In genomic region chr1:52904590-52905375, GRCh38 we compare ENCODE assay signal across 8 cellular contexts. TPM values are rescaled to one million over a fixed set of nuclear protein-coding genes. Genes with fewer than 3 reads are reported as not detected.
DNase-seq lines count a peak whose midpoint lies in the region; ATAC-seq, FAIRE-seq and TF ChIP-seq lines count a peak whose summit lies in the region.

No MANE protein-coding gene starts in this region.

- H3K18ac ChIP-seq in H1 (ENCODE audit: extremely low read depth, low read length), result peak overlapping the region; percentile 28; the same call in 1 of the 2 replicates

- H4K91ac ChIP-seq in H1 (replicated peaks; ENCODE audit: insufficient read length, low read length), result peak overlapping the region; percentile 38

- H3K27ac ChIP-seq in H1 (ENCODE audit: low read depth, low read length) (no peak overlapping the region), psoas muscle (peak overlapping the region; percentile 80)

- H3K4me1 Mint-ChIP-seq in Caco-2 (ENCODE audit: low read depth, unreplicated experiment), result peaks cover 8% of the 10 kb centered on the region

- 61% methylated on average over 17 of the region's 23 CpGs; no CpG with 5 or more reads in 1 of the 2 experiments for WGBS in H1 (ENCODE audit: extremely low coverage in 1 of 2, insufficient coverage in 1 of 2, insufficient read length in 1 of 2, insufficient replicate concordance in 2 of 2, low coverage in 1 of 2, low lambda C conversion rate in 2 of 2, missing lambda C conversion rate in 1 of 2), 2 experiments
- 72 to 75% (median 74%) methylated on average over 22 to 23 of the region's 23 CpGs for WGBS in psoas muscle, 3 donors

- peak overlapping the region; percentile 91; the same call in 1 of the 2 replicates for H2AFZ ChIP-seq in H1 (ENCODE audit: low read length)

- peak; percentile 67 to 70 for TF ChIP-seq RAD21 in H1 (IDR thresholded peaks at IDR 0.05 in 1 of 2, conservative IDR thresholded peaks at IDR 0.05 in 1 of 2; ENCODE audit: low read depth in 2 of 2, low read length in 2 of 2)

- H3K4me2 ChIP-seq in H1 (ENCODE audit: insufficient read depth in 1 of 2, low read depth in 2 of 2, low read length in 2 of 2), result no peak overlapping the region

- H3K14ac ChIP-seq in H1 (ENCODE audit: insufficient read length), result no peak overlapping the region

- peak overlapping the region; percentile 77 for H3K27ac Mint-ChIP-seq in Caco-2 (ENCODE audit: unreplicated experiment)

- 0 out of 2 replicates have a peak overlapping the region, but pooled peaks have one; percentile 66 for H2BK20ac ChIP-seq in H1 (ENCODE audit: low read length)

- no peaks in the 10 kb centered on the region for H3K79me1 ChIP-seq in H1 (ENCODE audit: low read depth, low read length)

- peak in 1 of 2 experiments; percentile 47 for DNase-seq in Caco-2
- DNase-seq in HCEC 1CT, result peak; percentile 17
- DNase-seq in SK-MEL-5 (ENCODE audit: low read depth, low spot score), result peak; percentile 14
- peak; percentile 38 to 81 for DNase-seq in H1 (ENCODE audit: low read depth in 1 of 2, low spot score in 2 of 2)
- DNase-seq in psoas muscle, result peak in 1 of 2 donors; percentile 32
- no peak for DNase-seq in amniotic stem cell (lab: John Stamatoyannopoulos, UW)

- in situ Hi-C loops in SK-MEL-5 (cut with HindIII; ENCODE audit: low pct_unique_long_range_greater_than_20kb, low sequenced_read_pairs), result no loop called here

- peak overlapping the region; percentile 23; the same call in 1 of the 2 replicates for H2BK12ac ChIP-seq in H1 (ENCODE audit: low read depth, low read length)

- H3K4me1 ChIP-seq in Caco-2 (peaks cover 20% of the 10 kb centered on the region), H1 (replicated peaks in 1 of 4; ENCODE audit: control insufficient read depth in 3 of 4, insufficient read depth in 4 of 4, low read length in 3 of 4) (peaks cover 0 to 10% (median 3%) of the 10 kb centered on the region in 4 experiments; a peak in 5 of 7 replicates), psoas muscle (peaks cover 21% of the 10 kb centered on the region)

- no peak for TF ChIP-seq POLR2A in H1 (IDR thresholded peaks at IDR 0.05; ENCODE audit: control extremely low read depth in 1 of 2, low read depth in 2 of 2, low read length in 2 of 2)

- POLR2A ChIA-PET in Caco-2 (lab: Charles Lee) (no interaction called here), H1 (lab: Charles Lee; ENCODE audit: partially characterized antibody) (interaction anchor here (0.6 to 2.0 kb wide), 4 partner anchors 10 to 181 kb away, joined by 3 to 5 read pairs (median 3); partner anchors contain the start of gene ZYG11A)

- no peaks in the 10 kb centered on the region for H3K36me3 ChIP-seq in Caco-2 (ENCODE audit: control insufficient read depth, insufficient read depth, low read length)
- no peaks in the 10 kb centered on the region; a peak in 1 of 8 replicates for H3K36me3 ChIP-seq in H1 (ENCODE audit: control insufficient read depth in 2 of 4, insufficient read depth in 4 of 4, low read length in 3 of 4)
- H3K36me3 ChIP-seq in psoas muscle (ENCODE audit: insufficient read depth in 1 of 2, low read depth in 1 of 2), result peaks cover 0 to 23% of the 10 kb centered on the region in 2 donors

- BruUV-seq in Caco-2 (replicated peaks; lab: Mats Ljungman, UMichigan), result no TSS peak

- H3K4ac ChIP-seq in H1 (replicated peaks; ENCODE audit: insufficient read length, low read depth, low read length), result no peak overlapping the region

- H3K9me3 ChIP-seq in Caco-2 (no peaks in the 10 kb centered on the region), H1 (ENCODE audit: insufficient read depth in 2 of 2, low read depth in 1 of 2, low read length in 1 of 2) (no peaks in the 10 kb centered on the region), psoas muscle (no peaks in the 10 kb centered on the region)

- FAIRE-seq in H1 (lab: Jason Lieb, UNC), result peak; percentile 84

- no peak overlapping the region for H2BK5ac ChIP-seq in H1 (ENCODE audit: low read depth, low read length)

- H3K23me2 ChIP-seq in H1 (ENCODE audit: low read depth, low read length), result no peaks in the 10 kb centered on the region

- CTCF ChIA-PET in Caco-2 (lab: Charles Lee), result interaction anchor here (1.3 to 1.6 kb wide), 2 partner anchors 14 to 17 kb away, joined by 3 to 15 read pairs; partner anchors contain the start of gene ECHDC2
- CTCF ChIA-PET in H1 (lab: Charles Lee; ENCODE audit: partially characterized antibody), result interaction anchor here (0.6 to 3.6 kb wide), 27 partner anchors 10 to 411 kb away, joined by 3 to 39 read pairs (median 4); partner anchors contain the start of gene ECHDC2

- intact Hi-C loops in Caco-2 (cut with micrococcal nuclease; ENCODE audit: unreplicated experiment), result loop anchor here (5.0 kb wide), 1 partner anchor 273 kb away; no protein-coding TSS in a partner anchor
- intact Hi-C loops in psoas muscle (cut with DNase I), result no loop called here

- H3K56ac ChIP-seq in H1 (replicated peaks; ENCODE audit: insufficient read length, low read depth, low read length), result no peak overlapping the region

- H3K4me3 Mint-ChIP-seq in Caco-2 (ENCODE audit: unreplicated experiment), result no peak overlapping the region

- H3K79me2 ChIP-seq in H1 (ENCODE audit: control insufficient read depth in 1 of 2, insufficient read depth in 2 of 2, low read length in 2 of 2), result no peaks in the 10 kb centered on the region

- H3K4me3 ChIP-seq in Caco-2 (ENCODE audit: low read depth, low read length) (no peak overlapping the region), H1 (ENCODE audit: extremely low read depth in 1 of 4, insufficient read depth in 2 of 4, low read depth in 3 of 4, low read length in 4 of 4) (no peak overlapping the region), psoas muscle (no peak overlapping the region)

- peak overlapping the region; percentile 29 for H4K5ac ChIP-seq in H1 (ENCODE audit: insufficient read length, low read depth, low read length)

- H3K36me3 Mint-ChIP-seq in Caco-2 (ENCODE audit: insufficient read depth, unreplicated experiment), result no peaks in the 10 kb centered on the region

- H4K20me1 ChIP-seq in H1 (replicated peaks in 1 of 2; ENCODE audit: control insufficient read depth in 1 of 2, insufficient read depth in 2 of 2, low read length in 2 of 2), result no peaks in the 10 kb centered on the region

- H2BK120ac ChIP-seq in H1 (replicated peaks; ENCODE audit: low read depth, low read length), result no peak overlapping the region

- no peak for TF ChIP-seq EP300 in H1 (IDR thresholded peaks at IDR 0.05; ENCODE audit: borderline replicate concordance in 1 of 2, low read depth in 2 of 2, low read length in 2 of 2)

- H4K8ac ChIP-seq in H1 (ENCODE audit: extremely low read depth, insufficient read depth, low read length), result 0 out of 2 replicates have a peak overlapping the region, but pooled peaks have one; percentile 37

- no peaks in the 10 kb centered on the region for H3K9me3 Mint-ChIP-seq in Caco-2 (ENCODE audit: unreplicated experiment)

- 0 out of 2 replicates have a peak overlapping the region, but pooled peaks have one; percentile 29 for H2AK5ac ChIP-seq in H1 (ENCODE audit: low read depth, low read length)

- H2BK15ac ChIP-seq in H1 (ENCODE audit: low read length), result peak overlapping the region; percentile 4

- H3K27me3 Mint-ChIP-seq in Caco-2 (ENCODE audit: insufficient read depth, unreplicated experiment), result no peaks in the 10 kb centered on the region

- H3K23ac ChIP-seq in H1 (ENCODE audit: insufficient read length), result no peak overlapping the region

- TF ChIP-seq CTCF in Caco-2 (IDR thresholded peaks at IDR 0.05; ENCODE audit: insufficient read depth in 1 of 2, low read depth in 1 of 2, low read length in 1 of 2, severe bottlenecking in 1 of 2, unreplicated experiment in 1 of 2), result peak; percentile 37 to 38
- TF ChIP-seq CTCF in H1 (IDR thresholded peaks at IDR 0.05; ENCODE audit: control extremely low read depth in 1 of 3, insufficient read depth in 1 of 3, low read depth in 1 of 3, low read length in 3 of 3), result peak; percentile 68 to 77 (median 72)
- no peak for TF ChIP-seq CTCF in psoas muscle (IDR thresholded peaks at IDR 0.05)

- H3K27me3 ChIP-seq in Caco-2 (replicated peaks; ENCODE audit: control insufficient read depth, insufficient read depth, low read length) (no peaks in the 10 kb centered on the region), H1 (replicated peaks in 1 of 4; ENCODE audit: control insufficient read depth in 3 of 4, extremely low read depth in 1 of 4, insufficient read depth in 3 of 4, low read length in 3 of 4) (no peaks in the 10 kb centered on the region), psoas muscle (ENCODE audit: insufficient read depth in 3 of 3, low read length in 2 of 3) (no peaks in the 10 kb centered on the region)

- ATAC-seq in psoas muscle, result peak; percentile 31 to 66 (median 50)
- ATAC-seq in HG03442 (IDR thresholded peaks at IDR 0.05; ENCODE audit: unreplicated experiment), result no peak
- ATAC-seq in HG03521 (IDR thresholded peaks at IDR 0.05; ENCODE audit: unreplicated experiment), result no peak

- no peak overlapping the region for H3K9ac ChIP-seq in H1 (replicated peaks in 1 of 4; ENCODE audit: extremely low read depth in 1 of 4, low read depth in 3 of 4, low read length in 3 of 4)

RNA-seq across cellular contexts. Expression of gene ECHDC2, which starts 16.8 kb away (rescaled TPM):
- total RNA-seq in Caco-2 (2022) (52.6 and 53.8 TPM in 2 replicates), psoas muscle (10 to 100 TPM; 44.5 to 87.7 (median 53.5) TPM)
- 0.24 and 1.9 TPM in 2 replicates for total RNA-seq in SK-MEL-5 (2014; rRNA removed; shearing (Covaris generic))
- polyA plus RNA-seq in SK-MEL-5 (2015; cell fraction: cytosol; rRNA removed), result 0.82 and 2.5 TPM in 2 replicates
- 40.7 and 42.1 TPM in 2 replicates for polyA plus RNA-seq in SK-MEL-5 (2015; cell fraction: nucleus; rRNA removed)
- 17.0 and 17.5 TPM in 2 replicates for total RNA-seq in H1 (2021; fragmentation: NEBNext Ultra II Directional; extraction: Animal tissue kit (Norgen Biotek cat#: 25700))
- polyA plus RNA-seq in H1 (2011; rRNA removed) (19.4 and 28.5 TPM in 2 replicates), psoas muscle (10 to 100 TPM; 25.4 to 43.1 (median 42.6) TPM)
- 32.7 TPM for polyA plus RNA-seq in H1 (2011; cell fraction: cytosol; rRNA removed)
- 63.6 TPM for polyA plus RNA-seq in H1 (2011; cell fraction: nucleus; rRNA removed)
- 32.2 to 34.7 TPM (median 34.4 TPM) in 4 replicates for polyA plus RNA-seq in H1 (2012, experiment 1 of 2)
- 8.6 TPM for polyA plus RNA-seq in H1 (2012, experiment 2 of 2)
- 17.5 TPM for polyA plus RNA-seq in H1 (2013, experiment 1 of 2)
- polyA plus RNA-seq in H1 (2013, experiment 2 of 2), result 14.0 TPM
- 15.4 and 17.7 TPM in 2 replicates for polyA minus RNA-seq in H1 (2011; rRNA and poly(A)+ RNA removed)
- 14.8 TPM for polyA minus RNA-seq in H1 (2011; cell fraction: cytosol; rRNA and poly(A)+ RNA removed)
- polyA minus RNA-seq in H1 (2011; cell fraction: nucleus; rRNA and poly(A)+ RNA removed), result 12.4 TPM

RNA-seq across cellular contexts. Expression of gene SCP2, which starts 22.3 kb away (rescaled TPM):
- 67.0 and 74.5 TPM in 2 replicates for total RNA-seq in Caco-2 (2022)
- 83.7 and 98.1 TPM in 2 replicates for total RNA-seq in SK-MEL-5 (2014; rRNA removed; shearing (Covaris generic))
- 71.2 and 77.5 TPM in 2 replicates for polyA plus RNA-seq in SK-MEL-5 (2015; cell fraction: cytosol; rRNA removed)
- 34.0 and 51.8 TPM in 2 replicates for polyA plus RNA-seq in SK-MEL-5 (2015; cell fraction: nucleus; rRNA removed)
- 53.0 and 54.3 TPM in 2 replicates for total RNA-seq in H1 (2021; fragmentation: NEBNext Ultra II Directional; extraction: Animal tissue kit (Norgen Biotek cat#: 25700))
- 7.0 and 20.9 TPM in 2 replicates for polyA plus RNA-seq in H1 (2011; rRNA removed)
- polyA plus RNA-seq in H1 (2011; cell fraction: cytosol; rRNA removed), result 32.3 TPM
- polyA plus RNA-seq in H1 (2011; cell fraction: nucleus; rRNA removed), result 5.2 TPM
- polyA plus RNA-seq in H1 (2012, experiment 1 of 2), result 33.8 to 67.0 TPM (median 39.2 TPM) in 4 replicates
- polyA plus RNA-seq in H1 (2012, experiment 2 of 2), result 12.2 TPM
- 23.7 TPM for polyA plus RNA-seq in H1 (2013, experiment 1 of 2)
- polyA plus RNA-seq in H1 (2013, experiment 2 of 2), result 23.9 TPM
- polyA minus RNA-seq in H1 (2011; rRNA and poly(A)+ RNA removed), result 13.8 and 17.2 TPM in 2 replicates
- polyA minus RNA-seq in H1 (2011; cell fraction: cytosol; rRNA and poly(A)+ RNA removed), result 7.0 TPM
- polyA minus RNA-seq in H1 (2011; cell fraction: nucleus; rRNA and poly(A)+ RNA removed), result 10.6 TPM
- total RNA-seq in psoas muscle, result 10 to 100 TPM; 75.9 to 96.9 (median 90.4) TPM
- 10 to 100 TPM; 49.3 to 88.3 (median 58.3) TPM for polyA plus RNA-seq in psoas muscle

Comparison
In these comparisons a context has a peak if more than half of its experiments do, and no peak if none do; other contexts are left out.
1. ATAC-seq: peak in psoas muscle (4 of 4); none in HG03442 (single experiment) and HG03521 (single experiment).